ENCODE assay signal across 9 cellular contexts in genomic region chr3:44974406-44974805, GRCh38. TPM values are rescaled to one million over a fixed set of nuclear protein-coding genes. Genes with fewer than 3 reads are reported as not detected.
DNase-seq lines count a peak whose midpoint lies in the region; ATAC-seq and TF ChIP-seq lines count a peak whose summit lies in the region.
"Had no signal": no experiment of that assay in that cellular context is flagged by ENCODE, and none has a peak within 500 bp of the region (broad histone marks: within the 10 kb centered on the region; RNA-seq: fewer than 3 reads in every experiment).

No MANE protein-coding gene starts in this region.

- H3K27ac ChIP-seq in CD4-positive, CD25-positive, alpha-beta regulatory T cell (ENCODE audit: insufficient read depth, low read length, poor library complexity, severe bottlenecking), result no peak overlapping the region
- H3K27ac ChIP-seq in coronary artery, result no peak overlapping the region
- no peak overlapping the region for H3K27ac ChIP-seq in naive thymus-derived CD4-positive, alpha-beta T cell (ENCODE audit: low read depth, low read length)

- intact Hi-C loops in naive thymus-derived CD4-positive, alpha-beta T cell (cut with micrococcal nuclease), result loop anchor here in 1 of 2 donors (10.0 kb wide), 1 partner anchor 440 kb away; no protein-coding TSS in a partner anchor

- H3K36me3 ChIP-seq in CD4-positive, CD25-positive, alpha-beta regulatory T cell (ENCODE audit: control insufficient read depth, insufficient read depth, low read length), result peaks cover 2% of the 10 kb centered on the region
- H3K36me3 ChIP-seq in naive thymus-derived CD4-positive, alpha-beta T cell (ENCODE audit: control insufficient read depth in 2 of 3, insufficient read depth in 3 of 3, low read length in 3 of 3), result peaks cover 0 to 10% (median 0%) of the 10 kb centered on the region in 3 experiments

- no peaks in the 10 kb centered on the region for H3K9me3 Mint-ChIP-seq in CD4-positive, CD25-positive, alpha-beta regulatory T cell
- H3K9me3 Mint-ChIP-seq in naive thymus-derived CD4-positive, alpha-beta T cell, result peaks cover 0 to 2% (median 0%) of the 10 kb centered on the region in 11 donors

- H3K4me1 ChIP-seq in CD4-positive, CD25-positive, alpha-beta regulatory T cell (ENCODE audit: control insufficient read depth, insufficient read depth, low read length, poor library complexity, severe bottlenecking), result peaks cover 38% of the 10 kb centered on the region
- peaks cover 31 to 35% of the 10 kb centered on the region in 2 donors for H3K4me1 ChIP-seq in naive thymus-derived CD4-positive, alpha-beta T cell (ENCODE audit: control insufficient read depth in 2 of 2, insufficient read depth in 2 of 2, low read length in 2 of 2)

- H3K4me3 Mint-ChIP-seq in CD4-positive, CD25-positive, alpha-beta regulatory T cell, result peak overlapping the region; percentile 95 to 97 (median 96)
- H3K4me3 Mint-ChIP-seq in naive thymus-derived CD4-positive, alpha-beta T cell, result peak overlapping the region; percentile 90 to 97 (median 94)

- no peaks in the 10 kb centered on the region for H3K27me3 Mint-ChIP-seq in CD4-positive, CD25-positive, alpha-beta regulatory T cell
- no peaks in the 10 kb centered on the region for H3K27me3 Mint-ChIP-seq in naive thymus-derived CD4-positive, alpha-beta T cell

- H3K27me3 ChIP-seq in CD4-positive, CD25-positive, alpha-beta regulatory T cell (ENCODE audit: control insufficient read depth, insufficient read depth, low read length), result no peaks in the 10 kb centered on the region
- no peaks in the 10 kb centered on the region for H3K27me3 ChIP-seq in naive thymus-derived CD4-positive, alpha-beta T cell (ENCODE audit: control insufficient read depth in 2 of 2, insufficient read depth in 2 of 2, low read length in 2 of 2)

- no peak overlapping the region for H3K27ac Mint-ChIP-seq in CD4-positive, CD25-positive, alpha-beta regulatory T cell
- H3K27ac Mint-ChIP-seq in naive thymus-derived CD4-positive, alpha-beta T cell, result peak overlapping the region in 3 of 9 donors; percentile 85 to 94 (median 89)

- peak in 1 of 3 donors; percentile 16 for DNase-seq in CD4-positive, CD25-positive, alpha-beta regulatory T cell
- DNase-seq in LNCaP clone FGC (ENCODE audit: low read depth) (no peak), coronary artery (ENCODE audit: low spot score) (no peak), amygdala (lab: John Stamatoyannopoulos, UW) (no peak), NCI-H748 (lab: John Stamatoyannopoulos, UW; ENCODE audit: unreplicated experiment) (no peak)
- DNase-seq in naive thymus-derived CD4-positive, alpha-beta T cell, result no peak
- DNase-seq: NCI-H526 had no signal

- ATAC-seq in CD4-positive, CD25-positive, alpha-beta regulatory T cell (ENCODE audit: low read depth in 2 of 2), result no peak
- ATAC-seq in naive thymus-derived CD4-positive, alpha-beta T cell, result no peak
- ATAC-seq in HG03095 (IDR thresholded peaks at IDR 0.05; ENCODE audit: unreplicated experiment) (no peak), GM21367 (IDR thresholded peaks at IDR 0.05; ENCODE audit: unreplicated experiment) (no peak)

- H3K4me3 ChIP-seq in CD4-positive, CD25-positive, alpha-beta regulatory T cell (ENCODE audit: low read depth, low read length), result peak overlapping the region; percentile 85
- H3K4me3 ChIP-seq in LNCaP clone FGC (ENCODE audit: low read depth, low read length) (peak overlapping the region; percentile 94), coronary artery (peak overlapping the region; percentile 100)
- peak overlapping the region; percentile 94 for H3K4me3 ChIP-seq in naive thymus-derived CD4-positive, alpha-beta T cell (ENCODE audit: low read length)

- POLR2A ChIA-PET in naive thymus-derived CD4-positive, alpha-beta T cell (lab: Charles Lee), result interaction anchor here (0.6 to 2.0 kb wide), 6 partner anchors 10 to 636 kb away, joined by 3 to 7 read pairs (median 3); partner anchors contain the start of gene TCAIM

- H3K4me1 Mint-ChIP-seq in CD4-positive, CD25-positive, alpha-beta regulatory T cell, result peaks cover 35 to 79% (median 59%) of the 10 kb centered on the region in 4 donors
- peaks cover 47 to 87% (median 81%) of the 10 kb centered on the region in 7 donors for H3K4me1 Mint-ChIP-seq in naive thymus-derived CD4-positive, alpha-beta T cell

- TF ChIP-seq CTCF in LNCaP clone FGC (IDR thresholded peaks at IDR 0.05; ENCODE audit: control insufficient read depth, extremely low read depth, insufficient read depth) (no peak), coronary artery (IDR thresholded peaks at IDR 0.05) (no peak)

- no peaks in the 10 kb centered on the region for H3K36me3 Mint-ChIP-seq in CD4-positive, CD25-positive, alpha-beta regulatory T cell
- peaks cover 0 to 17% (median 0%) of the 10 kb centered on the region in 5 donors for H3K36me3 Mint-ChIP-seq in naive thymus-derived CD4-positive, alpha-beta T cell

- H3K9me3 ChIP-seq in CD4-positive, CD25-positive, alpha-beta regulatory T cell (ENCODE audit: control insufficient read depth in 2 of 2, low read length in 2 of 2), result no peaks in the 10 kb centered on the region
- no peaks in the 10 kb centered on the region for H3K9me3 ChIP-seq in naive thymus-derived CD4-positive, alpha-beta T cell (ENCODE audit: control insufficient read depth in 2 of 3, low read length in 3 of 3)

- CTCF ChIA-PET in naive thymus-derived CD4-positive, alpha-beta T cell (lab: Charles Lee), result interaction anchor here (0.6 to 2.4 kb wide), 3 partner anchors 31 to 537 kb away, joined by 3 to 6 read pairs (median 3); no protein-coding TSS in a partner anchor

RNA-seq across cellular contexts. Expression of gene ZDHHC3, which starts 1.6 kb away (rescaled TPM):
- 55.8 TPM for total RNA-seq in CD4-positive, CD25-positive, alpha-beta regulatory T cell
- polyA plus RNA-seq in CD4-positive, CD25-positive, alpha-beta regulatory T cell, result 10 to 100 TPM; 36.8 to 45.3 (median 39.7) TPM
- total RNA-seq in naive thymus-derived CD4-positive, alpha-beta T cell, result 10 to 100 TPM; 38.5 to 54.0 (median 48.8) TPM
- 10 to 100 TPM; 33.7 to 36.1 TPM for polyA plus RNA-seq in naive thymus-derived CD4-positive, alpha-beta T cell

RNA-seq across cellular contexts. Expression of gene EXOSC7, which starts 1.6 kb away (rescaled TPM):
- total RNA-seq in CD4-positive, CD25-positive, alpha-beta regulatory T cell, result 32.8 TPM
- 10 to 100 TPM; 42.5 to 51.7 (median 43.7) TPM for polyA plus RNA-seq in CD4-positive, CD25-positive, alpha-beta regulatory T cell
- total RNA-seq in naive thymus-derived CD4-positive, alpha-beta T cell, result 10 to 100 TPM; 30.7 to 57.9 (median 44.3) TPM
- 10 to 100 TPM; 48.4 to 59.4 TPM for polyA plus RNA-seq in naive thymus-derived CD4-positive, alpha-beta T cell

RNA-seq across cellular contexts. Expression of gene CLEC3B, which starts 51.7 kb away (rescaled TPM):
- total RNA-seq in CD4-positive, CD25-positive, alpha-beta regulatory T cell, result 0.99 TPM
- under 1 TPM in 1 of 4 donors, not detected in 3; 0.29 TPM for polyA plus RNA-seq in CD4-positive, CD25-positive, alpha-beta regulatory T cell
- total RNA-seq in naive thymus-derived CD4-positive, alpha-beta T cell, result 1 to 10 TPM in 2 of 5 experiments, under 1 TPM in 3; 0.45 to 1.8 (median 0.75) TPM
- polyA plus RNA-seq in naive thymus-derived CD4-positive, alpha-beta T cell, result not detected
